In genomic region chr3:49171119-49171774, GRCh38 we compare ENCODE assay signal across 8 cellular contexts. TPM values are rescaled to one million over a fixed set of nuclear protein-coding genes. Genes with fewer than 3 reads are reported as not detected.
DNase-seq lines count a peak whose midpoint lies in the region; TF ChIP-seq lines count a peak whose summit lies in the region.

TSS of gene KLHDC8B (plus strand) at chr3:49171598. CDS start at chr3:49172770, 1,172 bp downstream.

- H3K27ac Mint-ChIP-seq in nephron, result peak within 1 kb of the TSS; percentile 92 to 96 (median 95)

- H3K4me1 Mint-ChIP-seq in nephron, result peaks cover 47% of the 10 kb centered on the region

- DNase-seq in DMS 273 (lab: John Stamatoyannopoulos, UW; ENCODE audit: unreplicated experiment), result peak; percentile 86
- DNase-seq in DMS 273 treated with DMSO at 0.1 percent for 48 hours (lab: John Stamatoyannopoulos, UW), result no peak
- peak in 75 of 76 experiments; percentile 12 to 94 (median 82) for DNase-seq in HUDEP-2 (lab: John Stamatoyannopoulos, UW; ENCODE audit: unreplicated experiment in 76 of 76)
- peak; percentile 72 for DNase-seq in RWPE1 (ENCODE audit: low spot score)
- DNase-seq in activated effector memory CD4-positive, alpha-beta T cell treated with anti-CD3 and anti-CD28 coated beads, Interleukin-2, amount 50 U/mL, for 16 hours, result peak; percentile 92
- DNase-seq in fibroblast of the aortic adventitia (ENCODE audit: low read depth), result peak; percentile 86
- DNase-seq in stimulated activated naive CD4-positive, alpha-beta T cell (lab: John Stamatoyannopoulos, UW), result peak; percentile 32 to 80 (median 74)

- H3K36me3 Mint-ChIP-seq in nephron (ENCODE audit: low read depth), result peaks cover 16% of the 10 kb centered on the region

- TF ChIP-seq CTCF in RWPE1 (conservative IDR thresholded peaks at IDR 0.05; ENCODE audit: low read depth) (peak; percentile 93), fibroblast of the aortic adventitia (IDR thresholded peaks at IDR 0.05; ENCODE audit: insufficient read depth, low read length) (peak; percentile 95), nephron (IDR thresholded peaks at IDR 0.05; ENCODE audit: unreplicated experiment in 3 of 3) (peak; percentile 96 to 99 (median 97))

- CTCF ChIA-PET in RWPE1 (lab: Yijun Ruan, JAX), result interaction anchor here (0.6 to 1.6 kb wide), 6 partner anchors 74 to 189 kb away, joined by 3 to 5 read pairs (median 3); no protein-coding TSS in a partner anchor

- peak within 1 kb of the TSS; percentile 86 for H3K27ac ChIP-seq in RWPE1

- peaks cover 3% of the 10 kb centered on the region for H3K27me3 Mint-ChIP-seq in nephron (ENCODE audit: low read depth)

- POLR2A ChIA-PET in RWPE1 (lab: Yijun Ruan, JAX; ENCODE audit: low non-redundant PET), result no interaction called here

- peak within 1 kb of the TSS; percentile 85 for H3K4me3 ChIP-seq in fibroblast of the aortic adventitia (ENCODE audit: low read depth, low read length)

- no peaks in the 10 kb centered on the region for H3K9me3 Mint-ChIP-seq in nephron

- peak within 1 kb of the TSS; percentile 86 to 92 (median 92) for H3K4me3 Mint-ChIP-seq in nephron

RNA-seq across cellular contexts. Expression of gene KLHDC8B, which starts in this region (rescaled TPM):
- total RNA-seq in fibroblast of the aortic adventitia (ENCODE audit: low replicate concordance), result 23.8 and 91.7 TPM in 2 replicates
